In the genomic region with DNA sequence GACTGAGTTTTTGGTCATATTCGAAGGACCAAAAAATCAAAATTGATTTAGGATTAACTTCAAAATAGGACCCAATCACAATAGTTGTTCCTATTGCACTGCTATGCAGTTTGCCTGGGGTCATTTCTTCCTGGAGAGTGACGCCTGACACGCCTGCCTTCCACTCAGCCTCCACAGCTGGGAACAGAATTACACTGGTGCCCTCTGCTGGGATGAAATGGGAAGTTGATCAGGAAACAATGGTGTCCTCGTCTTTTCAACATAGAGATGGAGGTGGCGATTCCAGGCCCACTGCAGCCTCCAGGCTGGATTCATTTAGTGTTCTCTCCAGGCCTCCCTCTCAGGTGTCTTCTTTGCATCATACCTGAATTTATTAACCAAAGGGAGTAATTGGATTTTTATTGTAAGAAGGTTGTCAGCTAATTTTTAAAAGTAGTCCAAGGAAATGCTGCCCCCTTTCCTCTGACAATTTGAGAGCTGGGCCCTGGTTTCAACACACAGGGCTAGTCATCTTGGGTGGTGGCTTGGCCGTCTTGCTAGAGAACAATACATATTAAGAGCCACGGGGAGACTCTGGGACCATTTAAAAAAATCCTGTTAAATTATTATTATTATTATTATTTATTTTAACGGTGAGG, we compare ENCODE assay signal across 8 cellular contexts.
DNase-seq lines count a peak whose midpoint lies in the region; ATAC-seq and TF ChIP-seq lines count a peak whose summit lies in the region.

No MANE protein-coding gene starts in this region.

- TF ChIP-seq RAD21 in IMR-90 (IDR thresholded peaks at IDR 0.05; ENCODE audit: low read length) = peak; percentile 98

- no peaks in the 10 kb centered on the region for H3K79me1 ChIP-seq in IMR-90 (ENCODE audit: low read depth in 1 of 2, low read length in 2 of 2)

- H3K4me1 ChIP-seq in DND-41 (ENCODE audit: insufficient read depth, low read length) (peaks cover 5% of the 10 kb centered on the region; the same call in 1 of the 2 replicates), IMR-90 (ENCODE audit: control insufficient read depth, insufficient read depth, low read length) (peaks cover 5% of the 10 kb centered on the region), OCI-LY1 (ENCODE audit: insufficient read depth, low read length, severe bottlenecking) (no peaks in the 10 kb centered on the region), neural progenitor cell (no peaks in the 10 kb centered on the region), stomach (peaks cover 0 to 4% (median 0%) of the 10 kb centered on the region in 4 donors)

- no peaks in the 10 kb centered on the region for H3K9me3 Mint-ChIP-seq in neural progenitor cell

- 0 out of 2 replicates have a peak overlapping the region, but pooled peaks have one; percentile 36 for H2BK20ac ChIP-seq in IMR-90 (ENCODE audit: low read depth, low read length)

- CTCF ChIA-PET in IMR-90 (lab: Yijun Ruan, JAX) = interaction anchor here (0.7 to 2.5 kb wide), 11 partner anchors 11 to 1199 kb away, joined by 3 to 22 read pairs (median 3); a partner anchor contains a TSS

- H3K9me3 ChIP-seq in DND-41 (ENCODE audit: insufficient read depth, low read length, severe bottlenecking) (no peaks in the 10 kb centered on the region), IMR-90 (ENCODE audit: control insufficient read depth, insufficient read depth, low read length) (no peaks in the 10 kb centered on the region), OCI-LY1 (ENCODE audit: low read length) (no peaks in the 10 kb centered on the region), neural progenitor cell (ENCODE audit: low read depth) (no peaks in the 10 kb centered on the region), stomach (no peaks in the 10 kb centered on the region)

- peak overlapping the region; percentile 40; the same call in 1 of the 2 replicates for H3K18ac ChIP-seq in IMR-90 (ENCODE audit: low read depth, low read length)

- H2AFZ ChIP-seq in DND-41 (ENCODE audit: low read depth, low read length) (peak overlapping the region; percentile 56), IMR-90 (replicated peaks; ENCODE audit: low read length, poor library complexity) (peak overlapping the region; percentile 7), OCI-LY1 (ENCODE audit: low read length) (no peak overlapping the region), neural progenitor cell (replicated peaks) (peak overlapping the region; percentile 84)

- H3K14ac ChIP-seq in IMR-90 (replicated peaks; ENCODE audit: low read depth, low read length) = no peak overlapping the region

- no peaks in the 10 kb centered on the region for H4K20me1 ChIP-seq in DND-41 (ENCODE audit: insufficient read depth, low read length)
- H4K20me1 ChIP-seq in IMR-90 (ENCODE audit: insufficient read depth, low read length) = no peaks in the 10 kb centered on the region
- no peaks in the 10 kb centered on the region for H4K20me1 ChIP-seq in OCI-LY1 (ENCODE audit: insufficient read depth, low read length)
- no peaks in the 10 kb centered on the region for H4K20me1 ChIP-seq in neural progenitor cell (ENCODE audit: low read depth)

- H2BK120ac ChIP-seq in IMR-90 (ENCODE audit: low read depth, low read length) = peak overlapping the region; percentile 21; the same call in 1 of the 2 replicates

- H3K27me3 ChIP-seq in DND-41 (ENCODE audit: insufficient read depth, low read length, poor library complexity) (no peaks in the 10 kb centered on the region), IMR-90 (ENCODE audit: control insufficient read depth, insufficient read depth, low read length) (no peaks in the 10 kb centered on the region), OCI-LY1 (ENCODE audit: insufficient read depth, low read length) (no peaks in the 10 kb centered on the region), neural progenitor cell (no peaks in the 10 kb centered on the region), stomach (no peaks in the 10 kb centered on the region)

- H3K4me1 Mint-ChIP-seq in neural progenitor cell = peaks cover 19% of the 10 kb centered on the region

- H3K27ac Mint-ChIP-seq in neural progenitor cell = peak overlapping the region; percentile 19

- TF ChIP-seq CTCF in DND-41 (IDR thresholded peaks at IDR 0.05; ENCODE audit: borderline replicate concordance, extremely low read depth, low read length, poor library complexity, severe bottlenecking) (peak; percentile 85), IMR-90 (conservative IDR thresholded peaks at IDR 0.05; ENCODE audit: low read depth, low read length) (peak; percentile 86), OCI-LY1 (IDR thresholded peaks at IDR 0.05; ENCODE audit: low read length) (peak; percentile 65), neural progenitor cell (IDR thresholded peaks at IDR 0.05) (peak; percentile 91), stomach (IDR thresholded peaks at IDR 0.05) (peak in 5 of 7 experiments; percentile 61 to 74 (median 72))

- H3K4me3 Mint-ChIP-seq in neural progenitor cell = no peak overlapping the region

- no peak overlapping the region for H3K56ac ChIP-seq in IMR-90 (ENCODE audit: extremely low read depth, insufficient read depth, low read length)

- H3K4me3 ChIP-seq in DND-41 (ENCODE audit: low read depth in 1 of 2, low read length in 2 of 2) (no peak overlapping the region), IMR-90 (ENCODE audit: insufficient read depth, low read depth, low read length) (no peak overlapping the region), OCI-LY1 (ENCODE audit: low read depth, low read length, poor library complexity, severe bottlenecking) (no peak overlapping the region), neural progenitor cell (no peak overlapping the region), stomach (no peak overlapping the region)

- no peak overlapping the region for H2AK9ac ChIP-seq in IMR-90 (replicated peaks; ENCODE audit: low read depth, low read length, poor library complexity)

- in situ Hi-C loops in IMR-90 (cut with MboI; ENCODE audit: low sequenced_read_pairs) = loop anchor here (5.0 to 25.0 kb wide), 3 partner anchors 124 to 856 kb away; no protein-coding TSS in a partner anchor

- no peaks in the 10 kb centered on the region for H3K9me2 ChIP-seq in OCI-LY1 (ENCODE audit: low read depth, low read length)

- H3K36me3 Mint-ChIP-seq in neural progenitor cell = peaks cover 13% of the 10 kb centered on the region

- no peaks in the 10 kb centered on the region for H3F3A ChIP-seq in OCI-LY1 (ENCODE audit: insufficient read depth, low read length)
- no peaks in the 10 kb centered on the region for H3F3A ChIP-seq in neural progenitor cell (ENCODE audit: low read depth)

- H3K9ac ChIP-seq in DND-41 (ENCODE audit: low read depth, low read length) (no peak overlapping the region), IMR-90 (ENCODE audit: low read depth, low read length) (peak overlapping the region; percentile 19; the same call in 1 of the 2 replicates), OCI-LY1 (ENCODE audit: low read length) (no peak overlapping the region), neural progenitor cell (no peak overlapping the region)

- no peaks in the 10 kb centered on the region for H3K27me3 Mint-ChIP-seq in neural progenitor cell (ENCODE audit: insufficient read depth, low read depth)

- H3K4ac ChIP-seq in IMR-90 (ENCODE audit: low read depth, low read length) = no peak overlapping the region

- BruUV-seq in IMR-90 (replicated peaks; lab: Mats Ljungman, UMichigan) = no TSS peak

- no peak overlapping the region for H4K5ac ChIP-seq in IMR-90 (ENCODE audit: low read depth, low read length)

- H3K36me3 ChIP-seq in DND-41 (ENCODE audit: insufficient read depth, low read length) (no peaks in the 10 kb centered on the region), IMR-90 (ENCODE audit: control insufficient read depth, insufficient read depth, low read length) (no peaks in the 10 kb centered on the region), OCI-LY1 (ENCODE audit: insufficient read depth, low read length) (no peaks in the 10 kb centered on the region), neural progenitor cell (no peaks in the 10 kb centered on the region), stomach (no peaks in the 10 kb centered on the region)

- WGBS in IMR-90 (ENCODE audit: extremely low coverage in 2 of 2, insufficient read length in 1 of 2), 2 experiments = no CpG with 5 or more reads among the region's 8 CpGs
- WGBS in stomach, 5 donors = 20 to 25% (median 21%) methylated on average over 8 of the region's 8 CpGs

- peaks cover 3% of the 10 kb centered on the region; the same call in 1 of the 2 replicates for H3K9me1 ChIP-seq in IMR-90 (ENCODE audit: insufficient read depth, low read length)

- no peak overlapping the region for H4K91ac ChIP-seq in IMR-90 (ENCODE audit: insufficient read depth, low read depth, low read length)

- dilution Hi-C loops in IMR-90 (cut with HindIII; ENCODE audit: low sequenced_read_pairs, unreplicated experiment) = no loop called here

- H3K27ac ChIP-seq in DND-41 (ENCODE audit: low read length) = no peak overlapping the region
- H3K27ac ChIP-seq in IMR-90 (ENCODE audit: insufficient read depth, low read length) = no peak overlapping the region
- H3K27ac ChIP-seq in OCI-LY1 (ENCODE audit: low read depth, low read length, poor library complexity, severe bottlenecking) = no peak overlapping the region
- no peak overlapping the region for H3K27ac ChIP-seq in neural progenitor cell
- no peak overlapping the region for H3K27ac ChIP-seq in stomach

- H3K79me2 ChIP-seq in DND-41 (ENCODE audit: insufficient read depth, low read length) (no peaks in the 10 kb centered on the region), OCI-LY1 (ENCODE audit: insufficient read depth, low read length) (no peaks in the 10 kb centered on the region), neural progenitor cell (ENCODE audit: low read depth) (no peaks in the 10 kb centered on the region)

- H2BK5ac ChIP-seq in IMR-90 (ENCODE audit: low read depth, low read length, poor library complexity, severe bottlenecking) = no peak overlapping the region

- TF ChIP-seq EP300 in stomach (IDR thresholded peaks at IDR 0.05) = no peak

- ATAC-seq in DND-41 (ENCODE audit: insufficient read depth, low read depth) (peak; percentile 97), GM21619 (IDR thresholded peaks at IDR 0.05; ENCODE audit: unreplicated experiment) (peak; percentile 99), IMR-90 (ENCODE audit: low read depth) (peak; percentile 97)

- peak; percentile 71 for DNase-seq in DND-41
- DNase-seq in IMR-90 = peak; percentile 72
- peak; percentile 54 for DNase-seq in activated T-cell treated with anti-CD3 and anti-CD28 coated beads for 4 hours
- peak; percentile 51 for DNase-seq in fibroblast of gingiva (ENCODE audit: low read depth)
- DNase-seq in neural progenitor cell (ENCODE audit: low spot score) = peak; percentile 85
- DNase-seq in stomach = peak; percentile 69

- H4K8ac ChIP-seq in IMR-90 (ENCODE audit: low read depth in 2 of 2, low read length in 2 of 2) = 0 out of 4 replicates have a peak overlapping the region, but pooled peaks of 1 of the 2 experiments have one; percentile 38

- no peak overlapping the region for H3K23ac ChIP-seq in IMR-90 (ENCODE audit: low read depth, low read length)

- H2BK15ac ChIP-seq in IMR-90 (ENCODE audit: low read depth, low read length) = no peak overlapping the region

- peak; percentile 23; the same call in 1 of the 2 replicates for TF ChIP-seq POLR2A in IMR-90 (IDR thresholded peaks at IDR 0.05; ENCODE audit: low read depth, low read length)
- TF ChIP-seq POLR2A in stomach (IDR thresholded peaks at IDR 0.05) = no peak

- peak overlapping the region; percentile 14; the same call in 1 of the 2 replicates for H3K4me2 ChIP-seq in DND-41 (ENCODE audit: insufficient read depth, low read length)
- 0 out of 2 replicates have a peak overlapping the region, but pooled peaks have one; percentile 47 for H3K4me2 ChIP-seq in IMR-90 (ENCODE audit: low read depth, low read length)
- H3K4me2 ChIP-seq in OCI-LY1 (ENCODE audit: low read length) = no peak overlapping the region
- no peak overlapping the region for H3K4me2 ChIP-seq in neural progenitor cell

- intact Hi-C loops in IMR-90 (cut with micrococcal nuclease) (loop anchor here (1.0 to 10.0 kb wide), 7 partner anchors 91 to 866 kb away; a partner anchor contains a TSS), stomach (cut with DNase I; ENCODE audit: low total_unique reads) (no loop called here)

- POLR2A ChIA-PET in IMR-90 (lab: Charles Lee; ENCODE audit: unreplicated experiment) = no interaction called here

- H2AK5ac ChIP-seq in IMR-90 (ENCODE audit: low read depth, low read length) = no peak overlapping the region; the same call in 1 of the 2 replicates

Comparison
In these comparisons a context has a peak if more than half of its experiments do, and no peak if none do; other contexts are left out.
1. H3K4me2 ChIP-seq: peak in DND-41 (single experiment) and IMR-90 (single experiment); none in OCI-LY1 (single experiment) and neural progenitor cell (single experiment).
2. Peak in every context shown above with its lines, with median percentiles within 50 percentile points of each other: ATAC-seq, DNase-seq and CTCF ChIP-seq.